In genomic region chr10:110010076-110011069, GRCh38 we compare ENCODE assay signal across 8 cellular contexts. TPM values are rescaled to one million over a fixed set of nuclear protein-coding genes. Genes with fewer than 3 reads are reported as not detected.
DNase-seq lines count a peak whose midpoint lies in the region; ATAC-seq, FAIRE-seq and TF ChIP-seq lines count a peak whose summit lies in the region.

No MANE protein-coding gene starts in this region.

- FAIRE-seq in small intestine (lab: Jason Lieb, UNC), result no peak

- TF ChIP-seq CTCF in DOHH2 (IDR thresholded peaks at IDR 0.05; ENCODE audit: low read depth, low read length, poor library complexity, severe bottlenecking) (no peak), chondrocyte (IDR thresholded peaks at IDR 0.05) (no peak)

- peaks cover 7% of the 10 kb centered on the region; the same call in 1 of the 2 replicates for H4K20me1 ChIP-seq in DOHH2 (ENCODE audit: control insufficient read depth, insufficient read depth, low read depth, low read length)

- ATAC-seq in GM21723 (IDR thresholded peaks at IDR 0.05; ENCODE audit: unreplicated experiment) (peak; percentile 33), GM21515 (IDR thresholded peaks at IDR 0.05; ENCODE audit: unreplicated experiment) (no peak)

- DNase-seq in chondrocyte (ENCODE audit: low spot score) (no peak), small intestine (peak; percentile 44), HuH-7 (ENCODE audit: low spot score) (no peak), putamen (ENCODE audit: low spot score) (no peak)

- H3K4me2 ChIP-seq in DOHH2 (ENCODE audit: low read length), result peak overlapping the region; percentile 87

- TF ChIP-seq POLR2A in Raji (IDR thresholded peaks at IDR 0.05; ENCODE audit: insufficient read depth, low read depth, low read length), result 0 out of 2 replicates have a peak, but pooled peaks have one; percentile 14

- no peaks in the 10 kb centered on the region for H3K27me3 Mint-ChIP-seq in chondrocyte (ENCODE audit: low read depth)

- H3K36me3 ChIP-seq in DOHH2 (ENCODE audit: control insufficient read depth, low read length), result peaks cover 3% of the 10 kb centered on the region; the same call in 1 of the 2 replicates
- H3K36me3 ChIP-seq in small intestine (ENCODE audit: control insufficient read depth in 2 of 2, insufficient read depth in 2 of 2, low read length in 2 of 2), result no peaks in the 10 kb centered on the region

- peak overlapping the region; percentile 68 for H3K27ac Mint-ChIP-seq in chondrocyte (ENCODE audit: unreplicated experiment)

- H3K27ac ChIP-seq in DOHH2 (ENCODE audit: low read depth, low read length) (no peak overlapping the region), small intestine (ENCODE audit: low read depth in 1 of 2, low read length in 1 of 2) (peak overlapping the region in 1 of 2 donors; percentile 63)

- H3K36me3 Mint-ChIP-seq in chondrocyte (ENCODE audit: low read depth), result no peaks in the 10 kb centered on the region

- H3K9me2 ChIP-seq in DOHH2 (replicated peaks; ENCODE audit: control insufficient read depth, low read length), result no peaks in the 10 kb centered on the region

- H3K27me3 ChIP-seq in DOHH2 (ENCODE audit: control insufficient read depth, low read length) (no peaks in the 10 kb centered on the region; the same call in 1 of the 2 replicates), small intestine (ENCODE audit: control insufficient read depth in 2 of 2, insufficient read depth in 2 of 2, low read length in 2 of 2) (no peaks in the 10 kb centered on the region)

- H3K9me3 ChIP-seq in DOHH2 (ENCODE audit: control insufficient read depth, insufficient read depth, low read length), result no peaks in the 10 kb centered on the region
- H3K9me3 ChIP-seq in small intestine (ENCODE audit: control insufficient read depth, low read depth), result no peaks in the 10 kb centered on the region

- peaks cover 60% of the 10 kb centered on the region for H3K4me1 ChIP-seq in DOHH2 (ENCODE audit: control insufficient read depth, low read length)
- H3K4me1 ChIP-seq in small intestine (ENCODE audit: control insufficient read depth in 2 of 2, insufficient read depth in 1 of 2, low read depth in 1 of 2, low read length in 1 of 2), result peaks cover 5% of the 10 kb centered on the region in 2 donors

- 12 to 34% (median 20%) methylated on average over 4 of the region's 4 CpGs for WGBS in small intestine, 3 donors

- H3K79me2 ChIP-seq in DOHH2 (ENCODE audit: control insufficient read depth, low read length), result peaks cover 68% of the 10 kb centered on the region

- peaks cover 51% of the 10 kb centered on the region for H3K4me1 Mint-ChIP-seq in chondrocyte (ENCODE audit: low read depth)

- no peak overlapping the region for H3K4me3 Mint-ChIP-seq in chondrocyte (ENCODE audit: unreplicated experiment)

- H3K4me3 ChIP-seq in DOHH2 (ENCODE audit: low read length) (peak overlapping the region; percentile 90), small intestine (ENCODE audit: low read depth in 1 of 2, low read length in 2 of 2) (peak overlapping the region in 1 of 2 donors; percentile 30)

- no peaks in the 10 kb centered on the region for H3K9me3 Mint-ChIP-seq in chondrocyte (ENCODE audit: low read depth)

- peaks cover 10% of the 10 kb centered on the region for H3F3A ChIP-seq in DOHH2 (ENCODE audit: control insufficient read depth, insufficient read depth)

RNA-seq across cellular contexts. Expression of gene ADD3, which starts 2.6 kb away (rescaled TPM):
- total RNA-seq in chondrocyte, result 75.1 to 135 TPM (median 80.8 TPM) in 3 replicates
- 100 to 1,000 TPM in 1 of 3 donors, 10 to 100 TPM in 2; 63.7 to 123 (median 74.8) TPM for polyA plus RNA-seq in small intestine
